8 cellular contexts compared by ENCODE assay signal in the genomic region with DNA sequence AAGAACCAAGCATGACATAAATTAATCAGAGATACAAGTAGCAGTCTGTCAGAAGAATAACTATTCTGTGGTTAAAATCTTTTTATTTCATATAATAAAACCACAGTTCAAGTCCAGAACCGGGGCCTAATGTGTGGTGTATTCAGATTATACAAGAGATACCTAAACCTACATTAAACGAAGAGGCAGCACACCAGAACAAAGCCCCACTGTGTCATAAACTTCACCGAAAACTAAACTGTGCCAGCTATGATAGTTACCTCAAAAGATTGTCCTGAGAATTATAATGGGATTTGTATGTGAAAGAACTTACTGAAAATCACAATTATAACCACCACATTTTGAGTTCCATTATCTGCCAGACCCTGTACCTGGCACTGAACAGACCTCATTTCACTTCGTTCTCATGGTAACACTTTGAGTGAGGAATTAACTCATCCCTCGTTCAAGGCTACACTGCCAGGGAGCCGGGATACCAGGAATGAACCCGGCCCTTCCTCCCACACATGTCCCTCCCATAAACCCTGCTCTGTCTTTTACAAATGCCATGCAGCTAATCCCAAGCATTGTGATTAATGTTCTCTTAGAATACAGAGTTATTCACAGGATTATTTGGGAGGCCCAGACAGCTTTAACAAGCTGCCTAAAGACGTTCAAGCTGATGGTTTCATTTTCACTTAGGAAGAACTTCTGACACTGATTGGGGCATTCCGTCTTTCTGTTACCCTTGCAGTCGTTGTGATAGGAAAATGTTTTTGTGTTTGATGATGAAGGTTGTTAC. TPM values are rescaled to one million over a fixed set of nuclear protein-coding genes. Genes with fewer than 3 reads are reported as not detected.
DNase-seq lines count a peak whose midpoint lies in the region; ATAC-seq and TF ChIP-seq lines count a peak whose summit lies in the region.

No MANE protein-coding gene starts in this region.

- peak overlapping the region; percentile 85 for H3K27ac Mint-ChIP-seq in activated naive CD8-positive, alpha-beta T cell treated with anti-CD3 and anti-CD28 coated beads, Interleukin-2, amount 10 ng/mL, durations not matched to agents 7 days and 5 days
- H3K27ac Mint-ChIP-seq in stimulated activated naive CD8-positive, alpha-beta T cell treated with anti-CD3 and anti-CD28 coated beads, Interleukin-15, Interleukin-2, amounts not matched to agents 100 ng/mL and 50 ng/mL, for 24 hours = peak overlapping the region; percentile 85

- H3K36me3 ChIP-seq in DND-41 (ENCODE audit: insufficient read depth, low read length) (no peaks in the 10 kb centered on the region), Karpas-422 (ENCODE audit: insufficient read depth, low read length) (no peaks in the 10 kb centered on the region)

- no peaks in the 10 kb centered on the region for H3K36me3 Mint-ChIP-seq in activated naive CD8-positive, alpha-beta T cell treated with anti-CD3 and anti-CD28 coated beads, Interleukin-2, amount 10 ng/mL, durations not matched to agents 7 days and 5 days
- no peaks in the 10 kb centered on the region for H3K36me3 Mint-ChIP-seq in stimulated activated naive CD8-positive, alpha-beta T cell treated with anti-CD3 and anti-CD28 coated beads, Interleukin-15, Interleukin-2, amounts not matched to agents 100 ng/mL and 50 ng/mL, for 24 hours (ENCODE audit: low read depth)

- H3K4me1 Mint-ChIP-seq in activated naive CD8-positive, alpha-beta T cell treated with anti-CD3 and anti-CD28 coated beads, Interleukin-2, amount 10 ng/mL, durations not matched to agents 7 days and 5 days = peaks cover 18% of the 10 kb centered on the region
- peaks cover 71% of the 10 kb centered on the region for H3K4me1 Mint-ChIP-seq in stimulated activated naive CD8-positive, alpha-beta T cell treated with anti-CD3 and anti-CD28 coated beads, Interleukin-15, Interleukin-2, amounts not matched to agents 100 ng/mL and 50 ng/mL, for 24 hours (ENCODE audit: low read depth)

- peak overlapping the region; percentile 61 for H3K27ac ChIP-seq in DND-41 (ENCODE audit: low read length)
- H3K27ac ChIP-seq in Karpas-422 (ENCODE audit: low read length) = no peak overlapping the region

- no peaks in the 10 kb centered on the region for H3K9me3 Mint-ChIP-seq in activated naive CD8-positive, alpha-beta T cell treated with anti-CD3 and anti-CD28 coated beads, Interleukin-2, amount 10 ng/mL, durations not matched to agents 7 days and 5 days
- H3K9me3 Mint-ChIP-seq in stimulated activated naive CD8-positive, alpha-beta T cell treated with anti-CD3 and anti-CD28 coated beads, Interleukin-15, Interleukin-2, amounts not matched to agents 100 ng/mL and 50 ng/mL, for 24 hours = no peaks in the 10 kb centered on the region

- no peak for TF ChIP-seq CTCF in DND-41 (IDR thresholded peaks at IDR 0.05; ENCODE audit: borderline replicate concordance, extremely low read depth, low read length, poor library complexity, severe bottlenecking)

- H4K20me1 ChIP-seq in DND-41 (ENCODE audit: insufficient read depth, low read length) (no peaks in the 10 kb centered on the region), Karpas-422 (ENCODE audit: insufficient read depth, low read depth, low read length) (no peaks in the 10 kb centered on the region)

- H3K27me3 ChIP-seq in DND-41 (ENCODE audit: insufficient read depth, low read length, poor library complexity) (no peaks in the 10 kb centered on the region), Karpas-422 (ENCODE audit: low read length) (no peaks in the 10 kb centered on the region)

- POLR2A ChIA-PET in activated naive CD8-positive, alpha-beta T cell treated with anti-CD3 and anti-CD28 coated beads, Interleukin-2, amount 10 ng/mL, durations not matched to agents 7 days and 5 days (lab: Charles Lee) = interaction anchor here (0.6 kb wide), 1 partner anchor 8 kb away, joined by 4 read pairs; no protein-coding TSS in a partner anchor

- peak overlapping the region; percentile 82 for H3K4me3 Mint-ChIP-seq in activated naive CD8-positive, alpha-beta T cell treated with anti-CD3 and anti-CD28 coated beads, Interleukin-2, amount 10 ng/mL, durations not matched to agents 7 days and 5 days
- peak overlapping the region; percentile 74 for H3K4me3 Mint-ChIP-seq in stimulated activated naive CD8-positive, alpha-beta T cell treated with anti-CD3 and anti-CD28 coated beads, Interleukin-15, Interleukin-2, amounts not matched to agents 100 ng/mL and 50 ng/mL, for 24 hours

- H3K79me2 ChIP-seq in DND-41 (ENCODE audit: insufficient read depth, low read length) = no peaks in the 10 kb centered on the region
- no peaks in the 10 kb centered on the region for H3K79me2 ChIP-seq in Karpas-422 (ENCODE audit: low read length)

- no peaks in the 10 kb centered on the region for H3K9me2 ChIP-seq in Karpas-422 (replicated peaks; ENCODE audit: insufficient read depth, low read length)

- DNase-seq in DND-41 = peak; percentile 28
- no peak for DNase-seq in Karpas-422
- no peak for DNase-seq in activated naive CD8-positive, alpha-beta T cell treated with anti-CD3 and anti-CD28 coated beads, Interleukin-2, amount 10 ng/mL, durations not matched to agents 7 days and 5 days
- peak; percentile 67 for DNase-seq in islet precursor cell
- DNase-seq in effector CD4-positive, alpha-beta T cell = no peak
- DNase-seq in activated effector memory CD4-positive, alpha-beta T cell treated with anti-CD3 and anti-CD28 coated beads, Interleukin-2, amount 50 U/mL, for 16 hours = no peak

- H3K9me3 ChIP-seq in DND-41 (ENCODE audit: insufficient read depth, low read length, severe bottlenecking) = no peaks in the 10 kb centered on the region
- H3K9me3 ChIP-seq in Karpas-422 (ENCODE audit: low read length) = no peaks in the 10 kb centered on the region

- H3K27me3 Mint-ChIP-seq in activated naive CD8-positive, alpha-beta T cell treated with anti-CD3 and anti-CD28 coated beads, Interleukin-2, amount 10 ng/mL, durations not matched to agents 7 days and 5 days = no peaks in the 10 kb centered on the region
- no peaks in the 10 kb centered on the region for H3K27me3 Mint-ChIP-seq in stimulated activated naive CD8-positive, alpha-beta T cell treated with anti-CD3 and anti-CD28 coated beads, Interleukin-15, Interleukin-2, amounts not matched to agents 100 ng/mL and 50 ng/mL, for 24 hours

- H3K4me3 ChIP-seq in DND-41 (ENCODE audit: low read depth in 1 of 2, low read length in 2 of 2) (peak overlapping the region in 1 of 2 experiments; percentile 41; a peak in 2 of 4 replicates), Karpas-422 (ENCODE audit: low read length) (no peak overlapping the region)

- H3K4me1 ChIP-seq in DND-41 (ENCODE audit: insufficient read depth, low read length) = peaks cover 12% of the 10 kb centered on the region
- H3K4me1 ChIP-seq in Karpas-422 (ENCODE audit: low read length) = no peaks in the 10 kb centered on the region

- H3K9ac ChIP-seq in DND-41 (ENCODE audit: low read depth, low read length) (peak overlapping the region; percentile 38), Karpas-422 (ENCODE audit: low read length) (no peak overlapping the region)

- ATAC-seq in DND-41 (ENCODE audit: insufficient read depth, low read depth) = peak; percentile 96
- ATAC-seq in GM21390 (IDR thresholded peaks at IDR 0.05; ENCODE audit: unreplicated experiment) = peak; percentile 70
- ATAC-seq in activated naive CD8-positive, alpha-beta T cell treated with anti-CD3 and anti-CD28 coated beads, Interleukin-2, amount 10 ng/mL, durations not matched to agents 7 days and 5 days (ENCODE audit: low read depth) = peak; percentile 87

- H3K4me2 ChIP-seq in DND-41 (ENCODE audit: insufficient read depth, low read length) (peak overlapping the region; percentile 63), Karpas-422 (ENCODE audit: low read depth, low read length, poor library complexity, severe bottlenecking) (peak overlapping the region; percentile 3)

- peak overlapping the region; percentile 84 for H2AFZ ChIP-seq in DND-41 (ENCODE audit: low read depth, low read length)
- H2AFZ ChIP-seq in Karpas-422 (ENCODE audit: low read length) = no peak overlapping the region

RNA-seq across cellular contexts. Expression of gene CD83, which starts 42.7 kb away (rescaled TPM):
- 1.9 and 3.9 TPM in 2 replicates for total RNA-seq in Karpas-422 (2014; rRNA removed; shearing (Covaris generic); ENCODE audit: low replicate concordance)
- total RNA-seq in activated naive CD8-positive, alpha-beta T cell treated with anti-CD3 and anti-CD28 coated beads, Interleukin-2, amount 10 ng/mL, durations not matched to agents 7 days and 5 days = 10 to 100 TPM; 10.5 to 11.5 TPM

Comparison
In these comparisons a context has a peak if more than half of its experiments do, and no peak if none do; other contexts are left out.
1. DNase-seq: peak in DND-41 (single experiment) and islet precursor cell (single experiment); none in Karpas-422 (single experiment), activated naive CD8-positive, alpha-beta T cell treated with anti-CD3 and anti-CD28 coated beads, Interleukin-2, amount 10 ng/mL, durations not matched to agents 7 days and 5 days (single experiment), effector CD4-positive, alpha-beta T cell (single experiment) and activated effector memory CD4-positive, alpha-beta T cell treated with anti-CD3 and anti-CD28 coated beads, Interleukin-2, amount 50 U/mL, for 16 hours (single experiment).
2. Peak in every context shown above with its lines, with median percentiles within 50 percentile points of each other: ATAC-seq.